Comparison of ENCODE assay signal across 34 cellular contexts in the genomic region with DNA sequence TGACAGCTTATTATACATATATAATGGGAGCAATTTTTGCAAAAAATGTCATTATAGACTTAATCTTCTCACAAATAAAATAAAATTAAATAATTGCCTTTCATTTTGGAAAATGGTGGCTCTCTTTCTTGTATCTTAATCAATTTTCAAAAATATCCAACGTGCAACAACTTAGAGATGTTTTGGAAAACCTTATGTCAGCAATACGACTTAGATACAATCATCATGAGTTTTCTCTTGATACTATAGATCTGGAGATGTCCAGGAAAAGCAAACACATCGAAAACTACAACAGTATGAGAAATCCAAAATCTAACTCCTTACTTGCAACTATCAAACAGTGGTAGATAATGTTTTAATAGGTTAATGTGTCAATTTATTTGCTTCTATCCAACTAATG.
"Had no signal": no experiment of that assay in that cellular context is flagged by ENCODE, and none has a peak within 500 bp of the region (broad histone marks: within the 10 kb centered on the region; RNA-seq: fewer than 3 reads in every experiment).

No MANE protein-coding gene starts in this region.

- H3K36me3 ChIP-seq: MG63 had no signal

- H3K4me3 ChIP-seq: MG63 had no signal

- H3K9me3 ChIP-seq: MG63 had no signal

- DNase-seq: Karpas-422, Kasumi-1, MG63, MM.1S, MV-4-11, NCI-H1048, NCI-H1092, NCI-H1105, NCI-H1105 treated with DMSO at 0.1 percent for 48 hours, NCI-H1417, NCI-H1417 treated with DMSO at 0.1 percent for 48 hours, NCI-H1436, NCI-H1436 treated with DMSO at 0.1 percent for 48 hours, NCI-H146, NCI-H1694, NCI-H1694 treated with DMSO at 0.1 percent for 48 hours, NCI-H187, NCI-H187 treated with DMSO at 0.1 percent for 48 hours, NCI-H1930, NCI-H2029, NCI-H2029 treated with DMSO at 0.1 percent for 48 hours, NCI-H2081, NCI-H2081 treated with DMSO at 0.1 percent for 48 hours, NCI-H2107, NCI-H2171, NCI-H2171 treated with DMSO at 0.1 percent for 48 hours, NCI-H2227 treated with DMSO at 0.1 percent for 48 hours, NCI-H226, NCI-H345, NCI-H446, NCI-H446 treated with DMSO at 0.1 percent for 48 hours, NCI-H510A, NCI-H510A treated with DMSO at 0.1 percent for 48 hours, NCI-H524 had no signal

- H3K27me3 ChIP-seq: MG63 had no signal
